Comparison of ENCODE assay signal across 1 cellular context in genomic region chr18:49813321-49814146, GRCh38.
TF ChIP-seq lines count a peak whose summit lies in the region.

TSS of gene ACAA2 (minus strand) at chr18:49813533. CDS start at chr18:49813484, 49 bp downstream.

TF ChIP-seq in HEK293, 187 proteins besides CTCF, POLR2A, EP300 and RAD21 (continued from another document):
- peak; percentile 85 for TF ChIP-seq ZBTB11 (tag by site-specific recombination; conservative IDR thresholded peaks at IDR 0.05; ENCODE audit: low read depth)
- TF ChIP-seq ZNF843 (tag by site-specific recombination; IDR thresholded peaks at IDR 0.05), result peak; percentile 80
- peak; percentile 66 for TF ChIP-seq IKZF3 (tag by site-specific recombination; IDR thresholded peaks at IDR 0.05)
- no peak for TF ChIP-seq ZNF362 (tag by site-specific recombination; IDR thresholded peaks at IDR 0.05)
- no peak; the same call in 1 of the 2 replicates for TF ChIP-seq ZNF2 (tag by site-specific recombination; IDR thresholded peaks at IDR 0.05)
- TF ChIP-seq ZNF626 (tag by site-specific recombination; IDR thresholded peaks at IDR 0.05), result no peak
- peak; percentile 96 for TF ChIP-seq PRDM1 (tag by site-specific recombination; IDR thresholded peaks at IDR 0.05)
- no peak for TF ChIP-seq ZFP3 (tag by site-specific recombination; IDR thresholded peaks at IDR 0.05; ENCODE audit: low read depth)
